2 cellular contexts compared by ENCODE assay signal in the genomic region with DNA sequence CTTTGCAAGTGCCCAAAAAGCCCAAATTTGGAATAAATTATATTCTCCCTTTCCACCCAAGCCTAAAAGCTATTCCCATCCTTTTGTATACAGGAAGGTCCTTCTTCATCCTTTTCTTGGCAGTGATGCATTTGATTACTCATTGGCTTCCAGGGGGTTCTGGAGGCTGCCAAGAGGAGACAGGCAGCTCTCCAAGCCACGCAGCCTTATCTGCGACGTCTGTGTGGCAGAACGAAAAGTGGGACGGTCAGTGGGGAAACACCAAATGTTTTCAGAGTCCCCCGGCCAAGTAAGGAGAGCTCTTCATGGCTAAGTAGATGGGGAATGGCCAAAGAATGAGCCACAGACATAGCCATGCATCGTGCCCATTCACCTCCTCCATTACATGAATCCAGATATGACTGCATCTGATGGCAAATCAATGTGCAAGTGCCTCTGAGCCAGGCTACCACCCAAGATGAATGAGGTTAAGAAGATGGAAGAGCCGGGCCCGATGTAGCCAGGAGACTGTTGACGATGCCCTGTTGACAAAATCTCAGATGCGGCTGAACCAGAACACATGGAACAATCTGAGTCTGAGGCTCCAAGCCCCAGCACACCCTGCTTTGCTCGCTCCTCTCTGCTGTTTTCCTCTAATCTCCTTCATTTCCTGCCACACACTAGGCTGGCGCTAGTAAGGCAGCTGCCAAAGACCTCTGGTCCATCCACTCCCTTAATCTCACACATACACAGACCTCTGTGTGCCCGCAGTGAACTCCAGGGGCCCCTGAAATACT.
TF ChIP-seq lines count a peak whose summit lies in the region.

No MANE protein-coding gene starts in this region.

TF ChIP-seq in endothelial cell of umbilical vein, 7 proteins besides CTCF, POLR2A, EP300 and RAD21 (continued from another document):
- TF ChIP-seq MYC (IDR thresholded peaks at IDR 0.05; ENCODE audit: low read depth, low read length): no peak

TF ChIP-seq in GM23338, 12 proteins besides CTCF, POLR2A, EP300 and RAD21 (continued from another document):
- TF ChIP-seq ZNF462 (CRISPR knock-in tag; IDR thresholded peaks at IDR 0.05) (no peak), ZNF331 (CRISPR knock-in tag; IDR thresholded peaks at IDR 0.05; ENCODE audit: low read depth) (no peak), ZNF114 (CRISPR knock-in tag; IDR thresholded peaks at IDR 0.05) (no peak), NANOG (IDR thresholded peaks at IDR 0.05; ENCODE audit: borderline replicate concordance) (no peak), EZH2 (IDR thresholded peaks at IDR 0.05; ENCODE audit: low read depth, unreplicated experiment) (no peak), ETS1 (IDR thresholded peaks at IDR 0.05) (no peak), REST (IDR thresholded peaks at IDR 0.05; ENCODE audit: unreplicated experiment) (no peak), CREB1 (CRISPR knock-in tag; IDR thresholded peaks at IDR 0.05; ENCODE audit: low read depth) (no peak), STAT1 (IDR thresholded peaks at IDR 0.05; ENCODE audit: unreplicated experiment) (no peak), POLR2AphosphoS5 (IDR thresholded peaks at IDR 0.05; ENCODE audit: low read depth) (no peak), EZH2phosphoT487 (IDR thresholded peaks at IDR 0.05; ENCODE audit: unreplicated experiment) (no peak)
TF ChIP-seq in GM23338: peak in this region for 0.
